26 cellular contexts compared by ENCODE assay signal in the genomic region with DNA sequence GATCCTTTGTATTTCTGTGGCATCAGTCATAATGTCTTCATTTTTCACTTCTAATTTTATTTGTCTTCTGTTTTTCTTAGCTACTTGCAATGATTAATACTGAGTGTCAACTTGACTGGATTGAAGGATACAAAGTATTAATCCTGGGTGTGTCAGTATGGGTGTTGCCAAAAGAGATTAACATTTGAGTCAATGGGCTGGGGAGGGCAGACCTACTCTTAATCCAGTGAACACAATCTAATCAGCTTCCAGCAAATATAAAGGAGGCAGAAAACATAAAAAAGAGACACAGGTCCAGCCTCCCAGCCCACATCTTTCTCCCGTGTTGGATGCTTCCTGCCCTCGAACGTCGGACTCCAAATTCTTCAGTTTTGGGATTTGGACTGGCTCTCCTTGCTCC.
DNase-seq lines count a peak whose midpoint lies in the region; ATAC-seq, FAIRE-seq and TF ChIP-seq lines count a peak whose summit lies in the region.
"Had no signal": no experiment of that assay in that cellular context is flagged by ENCODE, and none has a peak within 500 bp of the region (broad histone marks: within the 10 kb centered on the region; RNA-seq: fewer than 3 reads in every experiment).

No MANE protein-coding gene starts in this region.

- peaks cover 2% of the 10 kb centered on the region; the same call in 1 of the 2 replicates for H3K9me3 ChIP-seq in K562 (replicated peaks; ENCODE audit: control insufficient read depth, insufficient read depth, low read depth, low read length)
- H3K9me3 ChIP-seq: A549, BE2C, HAP-1 had no signal

- H3K27ac ChIP-seq in K562 (ENCODE audit: extremely low read depth, low read depth, low read length), result no peak overlapping the region
- H3K27ac ChIP-seq: A549; BLaER1 treated with 17β-estradiol and CSF1 and Interleukin-3, amounts not matched to agents 10 nM and 100 nM had no signal

- H3K9me1 ChIP-seq in K562 (ENCODE audit: control insufficient read depth, insufficient read depth, low read length), result no peaks in the 10 kb centered on the region

- TF ChIP-seq CTCF in D721Med (IDR thresholded peaks at IDR 0.05; ENCODE audit: insufficient read depth, missing control alignments), result no peak
- TF ChIP-seq CTCF in K562 (IDR thresholded peaks at IDR 0.05 in 2 of 3, conservative IDR thresholded peaks at IDR 0.05 in 1 of 3; ENCODE audit: insufficient read depth in 2 of 3, low read depth in 1 of 3, low read length in 3 of 3), result no peak
- TF ChIP-seq CTCF in neural crest cell (conservative IDR thresholded peaks at IDR 0.05), result no peak

- no peaks in the 10 kb centered on the region for H3K27me3 Mint-ChIP-seq in neural crest cell (ENCODE audit: low read depth)
- H3K27me3 Mint-ChIP-seq: CD4-positive, alpha-beta T cell; CD8-positive, alpha-beta memory T cell had no signal

- intact Hi-C loops in K562 (cut with micrococcal nuclease), result no loop called here

- peaks cover 19% of the 10 kb centered on the region for H3K4me1 Mint-ChIP-seq in neural crest cell
- H3K4me1 Mint-ChIP-seq: CD14-positive monocyte; CD8-positive, alpha-beta memory T cell had no signal

- H3K4me1 ChIP-seq in K562 (replicated peaks in 1 of 2; ENCODE audit: control insufficient read depth in 2 of 2, insufficient read depth in 2 of 2, low read length in 2 of 2), result no peaks in the 10 kb centered on the region
- H3K4me1 ChIP-seq: A549; BE2C; BLaER1 treated with 17β-estradiol and CSF1 and Interleukin-3, amounts not matched to agents 10 nM and 100 nM; HAP-1 had no signal

- no peaks in the 10 kb centered on the region for H3K36me3 Mint-ChIP-seq in neural crest cell (ENCODE audit: low read depth)
- H3K36me3 Mint-ChIP-seq: CD14-positive monocyte; CD8-positive, alpha-beta memory T cell had no signal

- H3K27me3 ChIP-seq in K562 (ENCODE audit: control insufficient read depth in 2 of 2, insufficient read depth in 2 of 2, low read length in 2 of 2), result no peaks in the 10 kb centered on the region
- H3K27me3 ChIP-seq: BE2C; BLaER1 treated with 17β-estradiol and CSF1 and Interleukin-3, amounts not matched to agents 10 nM and 100 nM had no signal

- 1% methylated on average over 4 of the region's 4 CpGs for WGBS in K562 (ENCODE audit: insufficient coverage, low coverage, missing lambda C conversion rate)

- H3K4me2 ChIP-seq in K562 (ENCODE audit: insufficient read depth, low read length), result no peak overlapping the region
- H3K4me2 ChIP-seq: A549; BLaER1 treated with 17β-estradiol and CSF1 and Interleukin-3, amounts not matched to agents 10 nM and 100 nM had no signal

- no peak for TF ChIP-seq RAD21 in K562 (CRISPR knock-in tag; conservative IDR thresholded peaks at IDR 0.05 in 1 of 2, IDR thresholded peaks at IDR 0.05 in 1 of 2)

- no TSS peak for BruUV-seq in K562 (replicated peaks; lab: Mats Ljungman, UMichigan)

- peak; percentile 87 for FAIRE-seq in D721Med (lab: Jason Lieb, UNC)
- FAIRE-seq in K562 (lab: Jason Lieb, UNC), result no peak
- FAIRE-seq: A549, G401.6, GM12892, GM19239, H54 had no signal

- H3K27ac Mint-ChIP-seq in neural crest cell (ENCODE audit: unreplicated experiment), result peak overlapping the region; percentile 28
- H3K27ac Mint-ChIP-seq: CD14-positive monocyte; CD4-positive, alpha-beta T cell; CD8-positive, alpha-beta memory T cell; HFFc6 had no signal

- ATAC-seq in K562, result no peak
- no peak for ATAC-seq in activated CD4-positive, CD25-positive, alpha-beta regulatory T cell treated with anti-CD3 and anti-CD28 coated beads, Interleukin-2, amount 50 U/mL, for 24 hours
- ATAC-seq in HG02588 (IDR thresholded peaks at IDR 0.05; ENCODE audit: unreplicated experiment), result no peak
- ATAC-seq: A549 had no signal

- no peak overlapping the region for H3K4me3 Mint-ChIP-seq in neural crest cell
- H3K4me3 Mint-ChIP-seq: CD14-positive monocyte; CD4-positive, alpha-beta T cell; CD8-positive, alpha-beta memory T cell; HFFc6 had no signal

- in situ Hi-C loops in K562 (cut with MboI), result no loop called here

- DNase-seq in D721Med (ENCODE audit: insufficient read length, low spot score), result no peak
- DNase-seq in NCI-H82 (lab: John Stamatoyannopoulos, UW), result peak; percentile 93
- DNase-seq in K562 (ENCODE audit: extremely low read depth in 1 of 4, low spot score in 3 of 4), result no peak
- no peak for DNase-seq in neural crest cell (ENCODE audit: low read depth, low spot score)
- no peak for DNase-seq in activated naive CD4-positive, alpha-beta T cell treated with Interleukin-2 at 50 U/mL for 16 hours
- DNase-seq in SIG-M5 (lab: John Stamatoyannopoulos, UW), result no peak
- DNase-seq: 8988T; ACHN; AML-193; BE2C; CD4-positive, alpha-beta T cell; CD8-positive, alpha-beta memory T cell; DMS153; DND-41; GOT3; HFFc6 had no signal

- H3K9ac ChIP-seq in K562 (ENCODE audit: insufficient read depth in 1 of 2, low read depth in 2 of 2, low read length in 2 of 2), result no peak overlapping the region
- H3K9ac ChIP-seq: BLaER1 treated with 17β-estradiol and CSF1 and Interleukin-3, amounts not matched to agents 10 nM and 100 nM had no signal

- H2AFZ ChIP-seq in K562 (ENCODE audit: low read depth, low read length), result no peak overlapping the region

- no peaks in the 10 kb centered on the region for H3K79me2 ChIP-seq in K562 (ENCODE audit: control insufficient read depth, insufficient read depth, low read length)

- H3K4me3 ChIP-seq in K562, result no peak overlapping the region
- H3K4me3 ChIP-seq: A549; BLaER1 treated with 17β-estradiol and CSF1 and Interleukin-3, amounts not matched to agents 10 nM and 100 nM; HAP-1 had no signal

- POLR2A ChIA-PET in K562 (lab: Yijun Ruan, JAX), result interaction anchor here (1.3 kb wide), 1 partner anchor 9 kb away, joined by 3 read pairs; no protein-coding TSS in a partner anchor

- no peaks in the 10 kb centered on the region for H3K36me3 ChIP-seq in K562 (ENCODE audit: control insufficient read depth, insufficient read depth, low read length)
- H3K36me3 ChIP-seq: BE2C; BLaER1 treated with 17β-estradiol and CSF1 and Interleukin-3, amounts not matched to agents 10 nM and 100 nM; HAP-1 had no signal

- no peak for TF ChIP-seq EP300 in K562 (IDR thresholded peaks at IDR 0.05; ENCODE audit: low read length)

- CTCF ChIA-PET in K562 (lab: Yijun Ruan, JAX; ENCODE audit: low intra/inter-chr PET ratio), result no interaction called here

- TF ChIP-seq POLR2A in K562 (conservative IDR thresholded peaks at IDR 0.05), result no peak

- H3K9me3 Mint-ChIP-seq in neural crest cell, result peaks cover 5% of the 10 kb centered on the region
- H3K9me3 Mint-ChIP-seq: HFFc6 had no signal

- no peaks in the 10 kb centered on the region for H4K20me1 ChIP-seq in K562 (replicated peaks; ENCODE audit: control insufficient read depth, insufficient read depth, low read length)
- H4K20me1 ChIP-seq: BLaER1 treated with 17β-estradiol and CSF1 and Interleukin-3, amounts not matched to agents 10 nM and 100 nM had no signal

TF ChIP-seq in K562, 482 proteins besides CTCF, POLR2A, EP300 and RAD21:
- TF ChIP-seq JUNB (CRISPR knock-in tag; conservative IDR thresholded peaks at IDR 0.05), result 0 out of 2 replicates have a peak, but pooled peaks have one; percentile 11
- no peak for TF ChIP-seq ZNF764 (CRISPR knock-in tag; IDR thresholded peaks at IDR 0.05; ENCODE audit: low read depth)
- no peak for TF ChIP-seq ZNF75A (CRISPR knock-in tag; IDR thresholded peaks at IDR 0.05)
- TF ChIP-seq, protein P1, sequence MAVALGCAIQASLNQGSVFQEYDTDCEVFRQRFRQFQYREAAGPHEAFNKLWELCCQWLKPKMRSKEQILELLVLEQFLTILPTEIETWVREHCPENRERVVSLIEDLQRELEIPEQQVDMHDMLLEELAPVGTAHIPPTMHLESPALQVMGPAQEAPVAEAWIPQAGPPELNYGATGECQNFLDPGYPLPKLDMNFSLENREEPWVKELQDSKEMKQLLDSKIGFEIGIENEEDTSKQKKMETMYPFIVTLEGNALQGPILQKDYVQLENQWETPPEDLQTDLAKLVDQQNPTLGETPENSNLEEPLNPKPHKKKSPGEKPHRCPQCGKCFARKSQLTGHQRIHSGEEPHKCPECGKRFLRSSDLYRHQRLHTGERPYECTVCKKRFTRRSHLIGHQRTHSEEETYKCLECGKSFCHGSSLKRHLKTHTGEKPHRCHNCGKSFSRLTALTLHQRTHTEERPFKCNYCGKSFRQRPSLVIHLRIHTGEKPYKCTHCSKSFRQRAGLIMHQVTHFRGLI (CRISPR knock-in tag; IDR thresholded peaks at IDR 0.05), result 0 out of 2 replicates have a peak, but pooled peaks have one; percentile 43
- TF ChIP-seq ZFP30 (CRISPR knock-in tag; IDR thresholded peaks at IDR 0.05; ENCODE audit: borderline replicate concordance), result no peak
- TF ChIP-seq ZNF23 (CRISPR knock-in tag; IDR thresholded peaks at IDR 0.05), result no peak
- no peak for TF ChIP-seq ZNF347 (CRISPR knock-in tag; IDR thresholded peaks at IDR 0.05; ENCODE audit: low read depth)
- no peak for TF ChIP-seq ZNF143 (CRISPR knock-in tag; IDR thresholded peaks at IDR 0.05)
- TF ChIP-seq, protein P2, sequence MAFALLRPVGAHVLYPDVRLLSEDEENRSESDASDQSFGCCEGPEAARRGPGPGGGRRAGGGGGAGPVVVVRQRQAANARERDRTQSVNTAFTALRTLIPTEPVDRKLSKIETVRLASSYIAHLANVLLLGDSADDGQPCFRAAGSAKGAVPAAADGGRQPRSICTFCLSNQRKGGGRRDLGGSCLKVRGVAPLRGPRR (CRISPR knock-in tag; IDR thresholded peaks at IDR 0.05), result 0 out of 2 replicates have a peak, but pooled peaks have one; percentile 15
- TF ChIP-seq DMBX1 (CRISPR knock-in tag; IDR thresholded peaks at IDR 0.05; ENCODE audit: borderline replicate concordance), result 0 out of 2 replicates have a peak, but pooled peaks have one; percentile 35
- TF ChIP-seq CBX3 (IDR thresholded peaks at IDR 0.05; ENCODE audit: borderline replicate concordance in 1 of 2, low read length in 2 of 2), result peak in 1 of 2 experiments; percentile 48; a peak in 1 of 3 replicates
- no peak for TF ChIP-seq KLF1 (tag; IDR thresholded peaks at IDR 0.05)
